8 cellular contexts compared by ENCODE assay signal in genomic region chr9:38024036-38024681, GRCh38. TPM values are rescaled to one million over a fixed set of nuclear protein-coding genes. Genes with fewer than 3 reads are reported as not detected.
DNase-seq lines count a peak whose midpoint lies in the region; ATAC-seq and TF ChIP-seq lines count a peak whose summit lies in the region.

No MANE protein-coding gene starts in this region.

- no peak overlapping the region for H3K27ac ChIP-seq in testis

- TF ChIP-seq CTCF in testis (IDR thresholded peaks at IDR 0.05): no peak

- H3K36me3 ChIP-seq in MG63 (no peaks in the 10 kb centered on the region; the same call in 1 of the 2 replicates), testis (ENCODE audit: low read depth, missing control alignments) (no peaks in the 10 kb centered on the region)

- H3K4me1 Mint-ChIP-seq in activated T-helper 17 cell treated with anti-CD3 and anti-CD28 coated beads, Interleukin-2, amount 50 U/mL, for 72 hours: no peaks in the 10 kb centered on the region

- no peaks in the 10 kb centered on the region for H3K27me3 Mint-ChIP-seq in activated T-helper 17 cell treated with anti-CD3 and anti-CD28 coated beads, Interleukin-2, amount 50 U/mL, for 72 hours

- TF ChIP-seq POLR2A in GM18505 (IDR thresholded peaks at IDR 0.05; ENCODE audit: borderline replicate concordance, extremely low read depth, insufficient read depth, insufficient read length) (no peak), testis (IDR thresholded peaks at IDR 0.05) (no peak)

- no peak overlapping the region for H3K4me3 Mint-ChIP-seq in activated T-helper 17 cell treated with anti-CD3 and anti-CD28 coated beads, Interleukin-2, amount 50 U/mL, for 72 hours

- no peaks in the 10 kb centered on the region for H3K9me3 Mint-ChIP-seq in activated T-helper 17 cell treated with anti-CD3 and anti-CD28 coated beads, Interleukin-2, amount 50 U/mL, for 72 hours

- H3K36me3 Mint-ChIP-seq in activated T-helper 17 cell treated with anti-CD3 and anti-CD28 coated beads, Interleukin-2, amount 50 U/mL, for 72 hours (ENCODE audit: low read depth): no peaks in the 10 kb centered on the region

- 61 to 67% methylated on average over 7 of the region's 7 CpGs for WGBS in testis, 2 donors

- H3K4me1 ChIP-seq in testis: peaks cover 12% of the 10 kb centered on the region

- H3K27ac Mint-ChIP-seq in activated T-helper 17 cell treated with anti-CD3 and anti-CD28 coated beads, Interleukin-2, amount 50 U/mL, for 72 hours: no peak overlapping the region

- H3K4me3 ChIP-seq in MG63 (no peak overlapping the region), testis (no peak overlapping the region)

- ATAC-seq in GM18505 (IDR thresholded peaks at IDR 0.05; ENCODE audit: unreplicated experiment): no peak
- no peak for ATAC-seq in activated T-helper 17 cell treated with anti-CD3 and anti-CD28 coated beads, Interleukin-2, amount 50 U/mL, for 72 hours (replicated peaks)

- H3K9me3 ChIP-seq in MG63: no peaks in the 10 kb centered on the region
- no peaks in the 10 kb centered on the region for H3K9me3 ChIP-seq in testis

- peak; percentile 59 for DNase-seq in MG63
- DNase-seq in amniotic epithelial cell (ENCODE audit: low read depth): peak; percentile 81
- DNase-seq in inferior parietal cortex (ENCODE audit: extremely low spot score): peak; percentile 63
- DNase-seq in superior temporal gyrus (ENCODE audit: extremely low spot score): peak; percentile 81
- DNase-seq in activated CD4-positive, alpha-beta T cell treated with anti-CD3 and anti-CD28 coated beads, Interleukin-2, amount 50 U/mL, for 4 hours: no peak
- no peak for DNase-seq in testis

- intact Hi-C loops in testis (cut with DNase I; ENCODE audit: low total_unique reads): no loop called here

- H3K27me3 ChIP-seq in MG63 (no peaks in the 10 kb centered on the region), testis (no peaks in the 10 kb centered on the region)

RNA-seq across cellular contexts. Expression of gene SHB, which starts 44.9 kb away (rescaled TPM):
- 6.0 and 20.0 TPM in 2 replicates for total RNA-seq in MG63 (2014; rRNA removed; shearing (Covaris generic); ENCODE audit: low replicate concordance)
- total RNA-seq in activated T-helper 17 cell treated with anti-CD3 and anti-CD28 coated beads, Interleukin-2, amount 50 U/mL, for 72 hours: 1 to 10 TPM in 1 of 2 donors, under 1 TPM in 1; 0.95 to 1.7 TPM
- total RNA-seq in testis: 10 to 100 TPM; 21.2 to 22.3 TPM
- polyA plus RNA-seq in testis (ENCODE audit: insufficient read depth, low read depth, low replicate concordance): 8.6 TPM

Comparison
In these comparisons a context has a peak if more than half of its experiments do, and no peak if none do; other contexts are left out.
1. DNase-seq: peak in MG63 (single experiment), amniotic epithelial cell (single experiment), inferior parietal cortex (single experiment) and superior temporal gyrus (single experiment); none in activated CD4-positive, alpha-beta T cell treated with anti-CD3 and anti-CD28 coated beads, Interleukin-2, amount 50 U/mL, for 4 hours (0 of 2) and testis (single experiment).